Comparison of ENCODE assay signal across 1 cellular context in genomic region chr7:100895956-100896742, GRCh38.
TF ChIP-seq lines count a peak whose summit lies in the region.

No MANE protein-coding gene starts in this region.

TF ChIP-seq in H1, 55 proteins besides CTCF, POLR2A, EP300 and RAD21:
- TF ChIP-seq ATF2 (IDR thresholded peaks at IDR 0.05; ENCODE audit: low read length) (peak; percentile 58; the same call in 1 of the 2 replicates), SP2 (IDR thresholded peaks at IDR 0.05; ENCODE audit: low read length) (no peak), TAF1 (IDR thresholded peaks at IDR 0.05; ENCODE audit: low read depth, low read length) (no peak), MAX (IDR thresholded peaks at IDR 0.05) (peak; percentile 38; the same call in 1 of the 2 replicates), KDM5A (IDR thresholded peaks at IDR 0.05; ENCODE audit: low read length) (no peak), PHF8 (conservative IDR thresholded peaks at IDR 0.05; ENCODE audit: low read depth, low read length) (no peak), SP1 (IDR thresholded peaks at IDR 0.05; ENCODE audit: low read depth, low read length) (no peak), TEAD4 (IDR thresholded peaks at IDR 0.05; ENCODE audit: low read depth, low read length) (no peak), BACH1 (IDR thresholded peaks at IDR 0.05; ENCODE audit: low read length) (peak; percentile 62), JUND (IDR thresholded peaks at IDR 0.05; ENCODE audit: low read length) (0 out of 2 replicates have a peak, but pooled peaks have one; percentile 23), SP4 (IDR thresholded peaks at IDR 0.05; ENCODE audit: low read length) (no peak), TBP (IDR thresholded peaks at IDR 0.05; ENCODE audit: low read depth, low read length) (no peak), SUZ12 (IDR thresholded peaks at IDR 0.05; ENCODE audit: low read length) (peak; percentile 81; the same call in 1 of the 2 replicates), JUN (IDR thresholded peaks at IDR 0.05; ENCODE audit: low read depth, low read length) (no peak), E2F6 (IDR thresholded peaks at IDR 0.05) (peak; percentile 51; the same call in 1 of the 2 replicates), CHD1 (IDR thresholded peaks at IDR 0.05; ENCODE audit: low read depth, low read length) (no peak), RFX5 (IDR thresholded peaks at IDR 0.05; ENCODE audit: borderline replicate concordance, low read depth, low read length) (no peak), EZH2 (IDR thresholded peaks at IDR 0.05; ENCODE audit: low read depth, low read length, severe bottlenecking) (peak; percentile 84), MAFK (IDR thresholded peaks at IDR 0.05; ENCODE audit: low read depth, low read length) (no peak), CREB1 (IDR thresholded peaks at IDR 0.05) (peak; percentile 55), HDAC2 (IDR thresholded peaks at IDR 0.05; ENCODE audit: borderline replicate concordance in 1 of 2, low read depth in 2 of 2, low read length in 2 of 2) (no peak; a peak in 1 of 4 replicates)
